22 cellular contexts compared by ENCODE assay signal in the genomic region with DNA sequence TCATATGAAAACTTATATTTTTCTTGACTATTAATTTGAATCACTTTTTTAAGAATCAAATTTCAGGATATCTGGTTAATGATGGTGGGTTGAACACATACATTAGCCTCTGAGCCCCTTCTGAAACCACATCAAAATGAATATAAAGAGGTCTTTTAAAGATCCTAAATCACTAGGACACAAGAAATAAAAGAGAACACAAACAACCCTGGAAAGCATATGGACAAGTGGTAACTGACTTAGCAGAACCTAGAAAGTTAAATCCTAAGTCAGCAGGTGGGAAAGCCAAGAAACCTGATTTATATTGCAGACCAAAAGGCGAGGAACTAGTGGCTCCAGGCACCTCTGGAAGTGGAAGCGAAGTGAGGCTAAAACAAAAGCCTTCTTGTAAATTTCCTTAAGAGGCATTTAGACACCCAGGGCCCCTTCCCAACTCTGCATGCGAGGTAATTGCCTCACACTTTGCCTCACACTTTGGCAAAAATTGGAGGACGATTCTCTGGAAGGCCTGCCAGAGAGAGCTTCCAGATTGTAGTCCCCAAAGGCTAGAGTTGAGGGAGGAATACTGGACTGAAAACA.
"Had no signal": no experiment of that assay in that cellular context is flagged by ENCODE, and none has a peak within 500 bp of the region (broad histone marks: within the 10 kb centered on the region; RNA-seq: fewer than 3 reads in every experiment).

No MANE protein-coding gene starts in this region.

- H3K4me1 Mint-ChIP-seq: activated CD4-positive, alpha-beta T cell treated with anti-CD3 and anti-CD28 coated beads, Interleukin-2, amount 10 ng/mL, durations not matched to agents 7 days and 5 days; activated naive CD8-positive, alpha-beta T cell treated with anti-CD3 and anti-CD28 coated beads, Interleukin-2, amount 50 U/mL, for 24 hours; T-helper 17 cell had no signal

- H3K9ac ChIP-seq: KMS-11 had no signal

- H3K4me2 ChIP-seq: KMS-11 had no signal

- H3K36me3 ChIP-seq: ascending aorta had no signal

- H3K27me3 ChIP-seq: ascending aorta had no signal

- H3K9me3 Mint-ChIP-seq: activated CD4-positive, alpha-beta memory T cell treated with anti-CD3 and anti-CD28 coated beads for 36 hours; activated CD4-positive, alpha-beta T cell treated with anti-CD3 and anti-CD28 coated beads, Interleukin-2, amount 10 ng/mL, durations not matched to agents 7 days and 5 days; activated naive CD4-positive, alpha-beta T cell treated with anti-CD3 and anti-CD28 coated beads, Interleukin-2, amount 50 U/mL, for 72 hours; activated naive CD8-positive, alpha-beta T cell treated with anti-CD3 and anti-CD28 coated beads, Interleukin-2, amount 50 U/mL, for 24 hours; activated T-cell treated with anti-CD3 and anti-CD28 coated beads, Interleukin-2, amount 50 U/mL, for 4 hours; brain had no signal

- H3K27ac Mint-ChIP-seq: activated CD4-positive, alpha-beta memory T cell treated with anti-CD3 and anti-CD28 coated beads for 36 hours; activated CD4-positive, alpha-beta T cell treated with anti-CD3 and anti-CD28 coated beads, Interleukin-2, amount 10 ng/mL, durations not matched to agents 7 days and 5 days; activated naive CD4-positive, alpha-beta T cell treated with anti-CD3 and anti-CD28 coated beads, Interleukin-2, amount 50 U/mL, for 72 hours; activated naive CD8-positive, alpha-beta T cell treated with anti-CD3 and anti-CD28 coated beads, Interleukin-2, amount 50 U/mL, for 24 hours; T-helper 17 cell had no signal

- H3K4me3 ChIP-seq: ascending aorta had no signal

- ATAC-seq: activated naive CD4-positive, alpha-beta T cell treated with anti-CD3 and anti-CD28 coated beads, Interleukin-2, amount 50 U/mL, for 72 hours; activated naive CD8-positive, alpha-beta T cell treated with anti-CD3 and anti-CD28 coated beads, Interleukin-2, amount 50 U/mL, for 24 hours; activated T-cell treated with anti-CD3 and anti-CD28 coated beads, Interleukin-2, amount 50 U/mL, for 4 hours; PC-3; T-helper 17 cell had no signal

- H3K36me3 Mint-ChIP-seq: activated CD4-positive, alpha-beta memory T cell treated with anti-CD3 and anti-CD28 coated beads for 36 hours; activated naive CD4-positive, alpha-beta T cell treated with anti-CD3 and anti-CD28 coated beads, Interleukin-2, amount 50 U/mL, for 72 hours; brain had no signal

- H3K4me1 ChIP-seq: ascending aorta had no signal

- H3K27me3 Mint-ChIP-seq: activated CD4-positive, alpha-beta memory T cell treated with anti-CD3 and anti-CD28 coated beads for 36 hours; activated CD4-positive, alpha-beta T cell treated with anti-CD3 and anti-CD28 coated beads, Interleukin-2, amount 10 ng/mL, durations not matched to agents 7 days and 5 days; activated naive CD8-positive, alpha-beta T cell treated with anti-CD3 and anti-CD28 coated beads, Interleukin-2, amount 50 U/mL, for 24 hours had no signal

- H3K27ac ChIP-seq: ascending aorta, KMS-11 had no signal

- DNase-seq: activated CD4-positive, alpha-beta memory T cell treated with anti-CD3 and anti-CD28 coated beads for 36 hours; activated CD4-positive, alpha-beta T cell treated with anti-CD3 and anti-CD28 coated beads, Interleukin-2, amount 10 ng/mL, durations not matched to agents 7 days and 5 days; activated CD4-positive, CD25-positive, alpha-beta regulatory T cell; activated CD8-positive, alpha-beta memory T cell treated with anti-CD3 and anti-CD28 coated beads for 24 hours; activated effector memory CD4-positive, alpha-beta T cell treated with anti-CD3 and anti-CD28 coated beads, Interleukin-2, amount 50 U/mL, for 16 hours; activated naive CD4-positive, alpha-beta T cell treated with Interleukin-2 at 50 U/mL for 16 hours; activated naive CD8-positive, alpha-beta T cell treated with anti-CD3 and anti-CD28 coated beads, Interleukin-2, amount 50 U/mL, for 24 hours; activated T-cell treated with anti-CD3 and anti-CD28 coated beads, Interleukin-2, amount 50 U/mL, for 4 hours; amniotic stem cell; cerebellar nuclear complex; NCI-H1092; NCI-H1417; NCI-H1930; NCI-H510A treated with DMSO at 0.1 percent for 48 hours; PC-3; SHP77 treated with DMSO at 0.1 percent for 48 hours; T-helper 17 cell; T-helper 9 cell had no signal

- H3K9me3 ChIP-seq: ascending aorta had no signal

- H3K4me3 Mint-ChIP-seq: activated CD4-positive, alpha-beta memory T cell treated with anti-CD3 and anti-CD28 coated beads for 36 hours; activated CD4-positive, alpha-beta T cell treated with anti-CD3 and anti-CD28 coated beads, Interleukin-2, amount 10 ng/mL, durations not matched to agents 7 days and 5 days; activated naive CD8-positive, alpha-beta T cell treated with anti-CD3 and anti-CD28 coated beads, Interleukin-2, amount 50 U/mL, for 24 hours; activated T-cell treated with anti-CD3 and anti-CD28 coated beads, Interleukin-2, amount 50 U/mL, for 4 hours; brain; T-helper 17 cell had no signal
